In the genomic region with DNA sequence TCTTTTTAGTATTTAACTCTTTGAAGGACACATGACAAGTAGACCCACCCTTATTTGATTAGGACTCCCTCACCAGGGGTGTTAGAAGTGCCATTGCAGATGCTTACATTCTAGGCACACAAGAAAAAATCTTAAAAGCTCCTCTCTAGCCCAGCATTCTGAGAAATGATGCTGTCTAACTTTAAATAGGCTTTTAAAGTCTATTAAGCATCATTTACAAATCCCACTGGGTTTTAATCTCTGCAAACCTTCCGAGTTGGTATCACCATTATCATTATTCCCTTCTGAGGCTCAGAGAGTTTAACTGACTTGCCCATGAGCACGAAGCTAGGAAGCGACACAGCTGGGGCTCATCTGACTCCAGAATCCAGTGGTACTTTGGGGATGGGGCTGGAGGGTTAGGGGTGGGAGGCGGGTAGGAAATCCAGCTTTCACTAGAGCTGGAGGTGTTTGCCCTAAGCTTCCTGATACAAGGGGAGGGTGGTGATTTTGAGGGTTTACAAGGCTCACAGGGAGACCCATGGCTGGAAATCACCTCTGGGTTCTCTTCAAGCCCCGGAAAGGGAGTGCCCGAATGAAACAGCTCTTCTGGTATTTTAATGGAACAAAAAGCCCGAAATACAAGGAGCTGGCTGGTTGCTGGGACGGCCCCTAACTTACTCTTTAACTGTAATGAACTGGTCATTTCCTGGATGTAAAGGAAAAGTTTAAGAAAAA, we compare ENCODE assay signal across 9 cellular contexts.
A peak's percentile ranks its signal among the peaks of the same experiment; 100 is the strongest.
DNase-seq lines count a peak whose midpoint lies in the region; ATAC-seq and TF ChIP-seq lines count a peak whose summit lies in the region.
"Had no signal": no experiment of that assay in that cellular context is flagged by ENCODE, and none has a peak within 500 bp of the region (broad histone marks: within the 10 kb centered on the region; RNA-seq: fewer than 3 reads in every experiment).

No MANE protein-coding gene starts in this region.

- POLR2A ChIA-PET in GM10248 (lab: Yijun Ruan, JAX): interaction anchor here (0.6 to 5.6 kb wide), 7 partner anchors 14 to 134 kb away, joined by 3 to 50 read pairs (median 5); no protein-coding TSS in a partner anchor

- peak overlapping the region; percentile 44 to 57 for H3K27ac Mint-ChIP-seq in effector memory CD8-positive, alpha-beta T cell

- H3K9me3 Mint-ChIP-seq in effector memory CD8-positive, alpha-beta T cell: no peaks in the 10 kb centered on the region

- H3K4me1 Mint-ChIP-seq in effector memory CD8-positive, alpha-beta T cell (ENCODE audit: low read depth in 2 of 2): peaks cover 5 to 8% of the 10 kb centered on the region in 2 donors

- no peak overlapping the region for H3K4me3 Mint-ChIP-seq in effector memory CD8-positive, alpha-beta T cell

- H3K27me3 Mint-ChIP-seq in effector memory CD8-positive, alpha-beta T cell: no peaks in the 10 kb centered on the region

- peaks cover 3% of the 10 kb centered on the region for H3K36me3 Mint-ChIP-seq in effector memory CD8-positive, alpha-beta T cell (ENCODE audit: insufficient read depth)

- ATAC-seq in effector memory CD8-positive, alpha-beta T cell (replicated peaks): peak; percentile 39
- ATAC-seq in sciatic nerve (peak; percentile 39), GM21825 (IDR thresholded peaks at IDR 0.05; ENCODE audit: unreplicated experiment) (no peak)

- CTCF ChIA-PET in GM10248 (lab: Yijun Ruan, JAX): interaction anchor here (0.8 to 7.4 kb wide), 8 partner anchors 17 to 140 kb away, joined by 3 to 51 read pairs (median 4); a partner anchor contains a TSS

- DNase-seq in NCI-H1417 (lab: John Stamatoyannopoulos, UW): peak in 2 of 3 experiments; percentile 40 to 59
- no peak for DNase-seq in NCI-H1417 treated with DMSO at 0.1 percent for 48 hours (lab: John Stamatoyannopoulos, UW)
- peak; percentile 50 for DNase-seq in NCI-H69 (lab: John Stamatoyannopoulos, UW)
- DNase-seq in effector memory CD8-positive, alpha-beta T cell: no peak
- DNase-seq in sciatic nerve (ENCODE audit: low spot score): no peak
- DNase-seq in NCI-H446 (lab: John Stamatoyannopoulos, UW): no peak
- DNase-seq in GM10248 (ENCODE audit: extremely low spot score): no peak
- DNase-seq: 8988T had no signal

- intact Hi-C loops in sciatic nerve (cut with DNase I): no loop called here

- no peak for TF ChIP-seq CTCF in GM10248 (IDR thresholded peaks at IDR 0.05; ENCODE audit: control extremely low read depth, extremely low read depth, low read depth, missing control alignments)

Comparison
In these comparisons a context has a peak if more than half of its experiments do, and no peak if none do; other contexts are left out.
1. DNase-seq: peak in NCI-H1417 (2 of 3) and NCI-H69 (single experiment); none in NCI-H1417 treated with DMSO at 0.1 percent for 48 hours (single experiment), effector memory CD8-positive, alpha-beta T cell (0 of 3), sciatic nerve (single experiment), NCI-H446 (0 of 2) and GM10248 (single experiment).